ENCODE assay signal across 1 cellular context in the genomic region with DNA sequence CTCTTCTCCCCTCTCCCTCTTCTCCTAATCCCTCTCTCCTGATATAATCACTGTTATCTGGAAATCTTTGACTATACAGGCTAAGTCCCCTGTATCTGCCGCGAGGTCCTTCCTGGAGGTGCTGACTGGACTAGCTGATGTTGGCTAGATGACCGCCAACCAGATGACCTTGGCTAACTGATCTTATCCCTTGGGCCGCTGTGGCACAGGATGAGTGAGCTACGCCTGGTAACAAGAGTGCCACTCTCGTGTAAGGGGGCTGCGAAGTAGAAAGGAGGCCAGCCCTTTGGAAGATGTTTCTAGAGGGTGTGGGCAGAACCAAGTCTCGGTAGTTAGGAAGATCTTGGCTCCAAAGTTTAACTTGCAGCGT.
TF ChIP-seq lines count a peak whose summit lies in the region.

No MANE protein-coding gene starts in this region.

TF ChIP-seq in K562, 482 proteins besides CTCF, POLR2A, EP300 and RAD21 (continued from another document and continues in another):
- TF ChIP-seq ZBTB43 (CRISPR knock-in tag; IDR thresholded peaks at IDR 0.05): no peak
- TF ChIP-seq, protein P1, sequence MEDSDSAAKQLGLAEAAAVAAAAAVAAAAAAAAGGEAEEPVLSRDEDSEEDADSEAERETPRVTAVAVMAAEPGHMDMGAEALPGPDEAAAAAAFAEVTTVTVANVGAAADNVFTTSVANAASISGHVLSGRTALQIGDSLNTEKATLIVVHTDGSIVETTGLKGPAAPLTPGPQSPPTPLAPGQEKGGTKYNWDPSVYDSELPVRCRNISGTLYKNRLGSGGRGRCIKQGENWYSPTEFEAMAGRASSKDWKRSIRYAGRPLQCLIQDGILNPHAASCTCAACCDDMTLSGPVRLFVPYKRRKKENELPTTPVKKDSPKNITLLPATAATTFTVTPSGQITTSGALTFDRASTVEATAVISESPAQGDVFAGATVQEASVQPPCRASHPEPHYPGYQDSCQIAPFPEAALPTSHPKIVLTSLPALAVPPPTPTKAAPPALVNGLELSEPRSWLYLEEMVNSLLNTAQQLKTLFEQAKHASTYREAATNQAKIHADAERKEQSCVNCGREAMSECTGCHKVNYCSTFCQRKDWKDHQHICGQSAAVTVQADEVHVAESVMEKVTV (CRISPR knock-in tag; IDR thresholded peaks at IDR 0.05): no peak
- TF ChIP-seq, protein P2, sequence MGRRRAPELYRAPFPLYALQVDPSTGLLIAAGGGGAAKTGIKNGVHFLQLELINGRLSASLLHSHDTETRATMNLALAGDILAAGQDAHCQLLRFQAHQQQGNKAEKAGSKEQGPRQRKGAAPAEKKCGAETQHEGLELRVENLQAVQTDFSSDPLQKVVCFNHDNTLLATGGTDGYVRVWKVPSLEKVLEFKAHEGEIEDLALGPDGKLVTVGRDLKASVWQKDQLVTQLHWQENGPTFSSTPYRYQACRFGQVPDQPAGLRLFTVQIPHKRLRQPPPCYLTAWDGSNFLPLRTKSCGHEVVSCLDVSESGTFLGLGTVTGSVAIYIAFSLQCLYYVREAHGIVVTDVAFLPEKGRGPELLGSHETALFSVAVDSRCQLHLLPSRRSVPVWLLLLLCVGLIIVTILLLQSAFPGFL (CRISPR knock-in tag; IDR thresholded peaks at IDR 0.05): no peak
- TF ChIP-seq KLF6 (CRISPR knock-in tag; IDR thresholded peaks at IDR 0.05; ENCODE audit: borderline replicate concordance): no peak
- TF ChIP-seq TFAM (CRISPR knock-in tag; conservative IDR thresholded peaks at IDR 0.05): no peak
- TF ChIP-seq, protein P3, sequence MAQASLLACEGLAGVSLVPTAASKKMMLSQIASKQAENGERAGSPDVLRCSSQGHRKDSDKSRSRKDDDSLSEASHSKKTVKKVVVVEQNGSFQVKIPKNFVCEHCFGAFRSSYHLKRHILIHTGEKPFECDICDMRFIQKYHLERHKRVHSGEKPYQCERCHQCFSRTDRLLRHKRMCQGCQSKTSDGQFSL (CRISPR knock-in tag; IDR thresholded peaks at IDR 0.05): no peak
- TF ChIP-seq, protein P3 (tag; IDR thresholded peaks at IDR 0.05): no peak
- TF ChIP-seq, protein P4, sequence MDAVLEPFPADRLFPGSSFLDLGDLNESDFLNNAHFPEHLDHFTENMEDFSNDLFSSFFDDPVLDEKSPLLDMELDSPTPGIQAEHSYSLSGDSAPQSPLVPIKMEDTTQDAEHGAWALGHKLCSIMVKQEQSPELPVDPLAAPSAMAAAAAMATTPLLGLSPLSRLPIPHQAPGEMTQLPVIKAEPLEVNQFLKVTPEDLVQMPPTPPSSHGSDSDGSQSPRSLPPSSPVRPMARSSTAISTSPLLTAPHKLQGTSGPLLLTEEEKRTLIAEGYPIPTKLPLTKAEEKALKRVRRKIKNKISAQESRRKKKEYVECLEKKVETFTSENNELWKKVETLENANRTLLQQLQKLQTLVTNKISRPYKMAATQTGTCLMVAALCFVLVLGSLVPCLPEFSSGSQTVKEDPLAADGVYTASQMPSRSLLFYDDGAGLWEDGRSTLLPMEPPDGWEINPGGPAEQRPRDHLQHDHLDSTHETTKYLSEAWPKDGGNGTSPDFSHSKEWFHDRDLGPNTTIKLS (IDR thresholded peaks at IDR 0.05; ENCODE audit: borderline replicate concordance, low read depth): no peak
- TF ChIP-seq ZNF551 (CRISPR knock-in tag; IDR thresholded peaks at IDR 0.05): no peak
- no peak for TF ChIP-seq ZNF165 (CRISPR knock-in tag; IDR thresholded peaks at IDR 0.05; ENCODE audit: borderline replicate concordance)
- no peak for TF ChIP-seq ZNF589 (CRISPR knock-in tag; IDR thresholded peaks at IDR 0.05; ENCODE audit: low read depth)
- TF ChIP-seq CEBPG (CRISPR knock-in tag; IDR thresholded peaks at IDR 0.05): no peak
- no peak for TF ChIP-seq CEBPG (tag; conservative IDR thresholded peaks at IDR 0.05 in 1 of 2, IDR thresholded peaks at IDR 0.05 in 1 of 2)
- no peak for TF ChIP-seq TSC22D4 (tag; IDR thresholded peaks at IDR 0.05)
- TF ChIP-seq MBD2 (IDR thresholded peaks at IDR 0.05; ENCODE audit: borderline replicate concordance, low read depth): no peak
- TF ChIP-seq NKRF (IDR thresholded peaks at IDR 0.05; ENCODE audit: borderline replicate concordance): no peak
- no peak for TF ChIP-seq GTF2F1 (IDR thresholded peaks at IDR 0.05; ENCODE audit: low read depth, low read length)
- TF ChIP-seq MCM3 (IDR thresholded peaks at IDR 0.05): no peak
- TF ChIP-seq NBN (IDR thresholded peaks at IDR 0.05; ENCODE audit: low read depth): peak; percentile 56; the same call in 1 of the 2 replicates
- TF ChIP-seq CBX5 (IDR thresholded peaks at IDR 0.05; ENCODE audit: borderline replicate concordance, low read depth): no peak
- TF ChIP-seq, protein P5, sequence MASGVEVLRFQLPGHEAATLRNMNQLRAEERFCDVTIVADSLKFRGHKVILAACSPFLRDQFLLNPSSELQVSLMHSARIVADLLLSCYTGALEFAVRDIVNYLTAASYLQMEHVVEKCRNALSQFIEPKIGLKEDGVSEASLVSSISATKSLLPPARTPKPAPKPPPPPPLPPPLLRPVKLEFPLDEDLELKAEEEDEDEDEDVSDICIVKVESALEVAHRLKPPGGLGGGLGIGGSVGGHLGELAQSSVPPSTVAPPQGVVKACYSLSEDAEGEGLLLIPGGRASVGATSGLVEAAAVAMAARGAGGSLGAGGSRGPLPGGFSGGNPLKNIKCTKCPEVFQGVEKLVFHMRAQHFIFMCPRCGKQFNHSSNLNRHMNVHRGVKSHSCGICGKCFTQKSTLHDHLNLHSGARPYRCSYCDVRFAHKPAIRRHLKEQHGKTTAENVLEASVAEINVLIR (CRISPR knock-in tag; IDR thresholded peaks at IDR 0.05): no peak
- TF ChIP-seq TBP (optimal IDR thresholded peaks at IDR 0.05; ENCODE audit: low read depth, low read length): no peak
- no peak for TF ChIP-seq ZNF77 (CRISPR knock-in tag; IDR thresholded peaks at IDR 0.05)
- TF ChIP-seq, protein P6, sequence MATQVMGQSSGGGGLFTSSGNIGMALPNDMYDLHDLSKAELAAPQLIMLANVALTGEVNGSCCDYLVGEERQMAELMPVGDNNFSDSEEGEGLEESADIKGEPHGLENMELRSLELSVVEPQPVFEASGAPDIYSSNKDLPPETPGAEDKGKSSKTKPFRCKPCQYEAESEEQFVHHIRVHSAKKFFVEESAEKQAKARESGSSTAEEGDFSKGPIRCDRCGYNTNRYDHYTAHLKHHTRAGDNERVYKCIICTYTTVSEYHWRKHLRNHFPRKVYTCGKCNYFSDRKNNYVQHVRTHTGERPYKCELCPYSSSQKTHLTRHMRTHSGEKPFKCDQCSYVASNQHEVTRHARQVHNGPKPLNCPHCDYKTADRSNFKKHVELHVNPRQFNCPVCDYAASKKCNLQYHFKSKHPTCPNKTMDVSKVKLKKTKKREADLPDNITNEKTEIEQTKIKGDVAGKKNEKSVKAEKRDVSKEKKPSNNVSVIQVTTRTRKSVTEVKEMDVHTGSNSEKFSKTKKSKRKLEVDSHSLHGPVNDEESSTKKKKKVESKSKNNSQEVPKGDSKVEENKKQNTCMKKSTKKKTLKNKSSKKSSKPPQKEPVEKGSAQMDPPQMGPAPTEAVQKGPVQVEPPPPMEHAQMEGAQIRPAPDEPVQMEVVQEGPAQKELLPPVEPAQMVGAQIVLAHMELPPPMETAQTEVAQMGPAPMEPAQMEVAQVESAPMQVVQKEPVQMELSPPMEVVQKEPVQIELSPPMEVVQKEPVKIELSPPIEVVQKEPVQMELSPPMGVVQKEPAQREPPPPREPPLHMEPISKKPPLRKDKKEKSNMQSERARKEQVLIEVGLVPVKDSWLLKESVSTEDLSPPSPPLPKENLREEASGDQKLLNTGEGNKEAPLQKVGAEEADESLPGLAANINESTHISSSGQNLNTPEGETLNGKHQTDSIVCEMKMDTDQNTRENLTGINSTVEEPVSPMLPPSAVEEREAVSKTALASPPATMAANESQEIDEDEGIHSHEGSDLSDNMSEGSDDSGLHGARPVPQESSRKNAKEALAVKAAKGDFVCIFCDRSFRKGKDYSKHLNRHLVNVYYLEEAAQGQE (CRISPR knock-in tag; IDR thresholded peaks at IDR 0.05; ENCODE audit: low read depth): no peak
- no peak for TF ChIP-seq XRCC3 (IDR thresholded peaks at IDR 0.05)
- TF ChIP-seq YY1 (IDR thresholded peaks at IDR 0.05; ENCODE audit: borderline replicate concordance in 1 of 3, control insufficient read depth in 1 of 3, extremely low read depth in 1 of 3, insufficient read depth in 3 of 3, insufficient read length in 1 of 3, insufficient replicate concordance in 2 of 3, low read depth in 1 of 3, low read length in 2 of 3): no peak
- no peak for TF ChIP-seq NUFIP1 (IDR thresholded peaks at IDR 0.05; ENCODE audit: partially characterized antibody)
- TF ChIP-seq ZKSCAN3 (CRISPR knock-in tag; IDR thresholded peaks at IDR 0.05): no peak
- no peak for TF ChIP-seq YBX1 (IDR thresholded peaks at IDR 0.05)
- no peak for TF ChIP-seq EGR1 (conservative IDR thresholded peaks at IDR 0.05)
- TF ChIP-seq TOE1 (IDR thresholded peaks at IDR 0.05; ENCODE audit: borderline replicate concordance): no peak
- TF ChIP-seq TOE1 (CRISPR knock-in tag; IDR thresholded peaks at IDR 0.05; ENCODE audit: borderline replicate concordance, low read depth): no peak
- TF ChIP-seq ZNF764 (CRISPR knock-in tag; IDR thresholded peaks at IDR 0.05; ENCODE audit: low read depth): no peak
- TF ChIP-seq CBX3 (IDR thresholded peaks at IDR 0.05; ENCODE audit: borderline replicate concordance in 1 of 2, low read length in 2 of 2): peak in 1 of 2 experiments; percentile 89; a peak in 2 of 3 replicates
- no peak for TF ChIP-seq NCOA2 (IDR thresholded peaks at IDR 0.05; ENCODE audit: partially characterized antibody in 2 of 2)
- no peak for TF ChIP-seq SMAD1 (IDR thresholded peaks at IDR 0.05; ENCODE audit: low read depth, low read length, partially characterized antibody)
- TF ChIP-seq RBFOX2 (IDR thresholded peaks at IDR 0.05; ENCODE audit: low read depth, low read length): no peak
- TF ChIP-seq RFX1 (IDR thresholded peaks at IDR 0.05): no peak
- no peak for TF ChIP-seq KHSRP (IDR thresholded peaks at IDR 0.05)
- no peak for TF ChIP-seq FOXA3 (CRISPR knock-in tag; conservative IDR thresholded peaks at IDR 0.05 in 1 of 2, IDR thresholded peaks at IDR 0.05 in 1 of 2)
- peak; percentile 33; the same call in 1 of the 2 replicates for TF ChIP-seq ATF3 (IDR thresholded peaks at IDR 0.05)
- TF ChIP-seq ATF3 (CRISPR knock-in tag; conservative IDR thresholded peaks at IDR 0.05): no peak
- peak; percentile 80; the same call in 1 of the 2 replicates for TF ChIP-seq CTBP1 (IDR thresholded peaks at IDR 0.05; ENCODE audit: borderline replicate concordance)
- TF ChIP-seq RBM34 (IDR thresholded peaks at IDR 0.05; ENCODE audit: borderline replicate concordance, insufficient read depth, low read length): no peak
- TF ChIP-seq PRMT5 (CRISPR knock-in tag; IDR thresholded peaks at IDR 0.05): no peak
- no peak for TF ChIP-seq KLF13 (tag; IDR thresholded peaks at IDR 0.05; ENCODE audit: borderline replicate concordance, low read depth)
- TF ChIP-seq ATF2 (CRISPR knock-in tag; IDR thresholded peaks at IDR 0.05): no peak
- TF ChIP-seq RBM22 (IDR thresholded peaks at IDR 0.05; ENCODE audit: low read depth, low read length, poor library complexity, severe bottlenecking): no peak
- TF ChIP-seq PHF21A (IDR thresholded peaks at IDR 0.05; ENCODE audit: borderline replicate concordance, low read depth): no peak
- TF ChIP-seq LCOR (CRISPR knock-in tag; IDR thresholded peaks at IDR 0.05): 0 out of 2 replicates have a peak, but pooled peaks have one; percentile 13
- no peak for TF ChIP-seq SMARCC2 (IDR thresholded peaks at IDR 0.05; ENCODE audit: low read depth)
- peak; percentile 47; the same call in 1 of the 2 replicates for TF ChIP-seq JUND (IDR thresholded peaks at IDR 0.05; ENCODE audit: borderline replicate concordance, low read depth, low read length)
- TF ChIP-seq JUND (tag; IDR thresholded peaks at IDR 0.05; ENCODE audit: borderline replicate concordance, low read depth, low read length): peak; percentile 21; the same call in 1 of the 3 replicates
- no peak for TF ChIP-seq SREBF2 (CRISPR knock-in tag; IDR thresholded peaks at IDR 0.05)
- TF ChIP-seq KDM2B (CRISPR knock-in tag; IDR thresholded peaks at IDR 0.05): no peak
